ENCODE assay signal across 14 cellular contexts in the genomic region with DNA sequence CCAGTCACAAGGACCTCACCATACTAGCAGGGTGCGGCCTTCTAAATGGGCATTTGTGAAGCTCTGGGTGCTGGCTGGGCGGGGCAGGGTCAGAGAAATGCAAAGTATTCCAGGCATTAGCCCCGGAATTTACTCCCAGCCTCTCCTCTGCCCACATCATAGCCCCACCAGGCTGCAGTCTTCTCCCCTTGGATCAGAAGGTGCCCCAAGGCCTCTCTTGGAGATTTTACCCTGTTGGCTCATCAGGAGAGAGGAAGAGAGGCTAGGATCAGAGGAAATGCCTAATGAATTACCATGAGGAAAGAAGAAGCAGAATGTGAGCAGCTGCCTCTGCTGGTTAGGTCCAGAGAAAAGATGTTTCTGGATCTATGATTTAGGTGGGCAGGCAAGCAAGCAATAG.
DNase-seq lines count a peak whose midpoint lies in the region; ATAC-seq, FAIRE-seq and TF ChIP-seq lines count a peak whose summit lies in the region.
"Had no signal": no experiment of that assay in that cellular context is flagged by ENCODE, and none has a peak within 500 bp of the region (broad histone marks: within the 10 kb centered on the region; RNA-seq: fewer than 3 reads in every experiment).

No MANE protein-coding gene starts in this region.

- H3K27me3 ChIP-seq in keratinocyte (ENCODE audit: control insufficient read depth, extremely low read depth, insufficient read depth, low read length) = no peaks in the 10 kb centered on the region

- FAIRE-seq in A549 (lab: Jason Lieb, UNC) = no peak
- peak; percentile 76 for FAIRE-seq in keratinocyte (lab: Jason Lieb, UNC)

- H3K4me1 ChIP-seq in A549 (peaks cover 54% of the 10 kb centered on the region), keratinocyte (ENCODE audit: control insufficient read depth, extremely low read depth, insufficient read depth, low read length) (peaks cover 55% of the 10 kb centered on the region)

- H3K36me3 ChIP-seq in keratinocyte (ENCODE audit: control insufficient read depth in 2 of 2, extremely low read depth in 1 of 2, insufficient read depth in 2 of 2, low read length in 2 of 2) = no peaks in the 10 kb centered on the region
- H3K36me3 ChIP-seq: thoracic aorta had no signal

- 12% methylated on average over 2 of the region's 3 CpGs for WGBS in A549 (ENCODE audit: missing lambda C conversion rate)

- no peaks in the 10 kb centered on the region for H3K9me1 ChIP-seq in keratinocyte (ENCODE audit: control insufficient read depth, extremely low read depth, insufficient read depth, low read length)

- H2AFZ ChIP-seq in keratinocyte (ENCODE audit: control insufficient read depth, low read length) = no peak overlapping the region

- POLR2A ChIA-PET in A549 (lab: Yijun Ruan, JAX) = no interaction called here

- H3K9me3 ChIP-seq in A549 = no peaks in the 10 kb centered on the region
- no peaks in the 10 kb centered on the region for H3K9me3 ChIP-seq in keratinocyte (ENCODE audit: control insufficient read depth, low read depth, low read length)
- H3K9me3 ChIP-seq: thoracic aorta had no signal

- CTCF ChIA-PET in A549 (lab: Yijun Ruan, JAX) = interaction anchor here (1.4 to 4.3 kb wide), 2 partner anchors 18 to 20 kb away, joined by 6 to 26 read pairs; no protein-coding TSS in a partner anchor

- no peak for TF ChIP-seq CTCF in A549 (IDR thresholded peaks at IDR 0.05)
- TF ChIP-seq CTCF in astrocyte of the spinal cord (IDR thresholded peaks at IDR 0.05; ENCODE audit: low read depth, low read length) = no peak
- TF ChIP-seq CTCF in keratinocyte (optimal IDR thresholded peaks at IDR 0.05 in 1 of 3, IDR thresholded peaks at IDR 0.05 in 1 of 3, conservative IDR thresholded peaks at IDR 0.05 in 1 of 3; ENCODE audit: extremely low read depth in 1 of 3, insufficient read depth in 2 of 3, low read length in 3 of 3) = peak in 1 of 3 experiments; percentile 6

- H3K4me3 ChIP-seq in A549 = no peak overlapping the region
- no peak overlapping the region for H3K4me3 ChIP-seq in astrocyte of the spinal cord (ENCODE audit: low read depth, low read length)
- H3K4me3 ChIP-seq in keratinocyte (ENCODE audit: control insufficient read depth in 2 of 3, extremely low read depth in 1 of 3, insufficient read depth in 2 of 3, low read depth in 1 of 3, low read length in 3 of 3) = no peak overlapping the region
- H3K4me3 ChIP-seq: thoracic aorta had no signal

- no peaks in the 10 kb centered on the region for H3K79me2 ChIP-seq in keratinocyte (ENCODE audit: control insufficient read depth, insufficient read depth, low read length)

- H3K4me2 ChIP-seq in A549 (peak overlapping the region; percentile 52), keratinocyte (ENCODE audit: control insufficient read depth, extremely low read depth, insufficient read depth, low read depth, low read length) (peak overlapping the region; percentile 25)

- H3K9ac ChIP-seq in keratinocyte (ENCODE audit: control insufficient read depth, extremely low read depth, insufficient read depth, low read length) = peak overlapping the region; percentile 34

- no peak for TF ChIP-seq POLR2A in A549 (IDR thresholded peaks at IDR 0.05; ENCODE audit: low read length)

- dilution Hi-C loops in keratinocyte (cut with MboI; ENCODE audit: extremely low pct_ligation_motif_present, low sequenced_read_pairs) = loop anchor here (25.0 kb wide), 1 partner anchor 178 kb away; no protein-coding TSS in a partner anchor

- peak in 1 of 2 experiments; percentile 2; a peak in 1 of 5 replicates for TF ChIP-seq RAD21 in A549 (conservative IDR thresholded peaks at IDR 0.05 in 1 of 2, IDR thresholded peaks at IDR 0.05 in 1 of 2)

- DNase-seq in A549 (ENCODE audit: low read depth in 1 of 2, low spot score in 1 of 2) (peak; percentile 56 to 84), HS-5 (ENCODE audit: low read depth) (peak; percentile 83), astrocyte of the spinal cord (ENCODE audit: low read depth, low spot score) (peak; percentile 70), keratinocyte (ENCODE audit: low read depth, low spot score) (no peak), RPMI8226 (no peak), NOMO-1 (lab: John Stamatoyannopoulos, UW; ENCODE audit: unreplicated experiment in 2 of 2) (no peak)
- DNase-seq: activated CD4-positive, CD25-positive, alpha-beta regulatory T cell treated with anti-CD3 and anti-CD28 coated beads, Interleukin-2, amount 50 U/mL, for 72 hours; AML-193; NCI-H2107; occipital lobe had no signal

- ATAC-seq in A549 (peak; percentile 75 to 92), HG02973 (IDR thresholded peaks at IDR 0.05; ENCODE audit: unreplicated experiment) (no peak), HG03521 (IDR thresholded peaks at IDR 0.05; ENCODE audit: unreplicated experiment) (no peak)
- ATAC-seq: Panc1 had no signal

- no peaks in the 10 kb centered on the region for H4K20me1 ChIP-seq in keratinocyte (ENCODE audit: control insufficient read depth, extremely low read depth, insufficient read depth, low read length)

- TF ChIP-seq EP300 in A549 (IDR thresholded peaks at IDR 0.05) = 0 out of 5 replicates have a peak, but pooled peaks of 1 of the 2 experiments have one; percentile 60

- in situ Hi-C loops in astrocyte of the spinal cord (cut with HindIII; ENCODE audit: low sequenced_read_pairs) = no loop called here

- H3K27ac ChIP-seq in A549 (peak overlapping the region; percentile 81 to 91), keratinocyte (ENCODE audit: control insufficient read depth, insufficient read depth, low read length) (peak overlapping the region; percentile 47)
- H3K27ac ChIP-seq: thoracic aorta had no signal

TF ChIP-seq in A549, 52 proteins besides CTCF, POLR2A, EP300 and RAD21:
- TF ChIP-seq JUN (IDR thresholded peaks at IDR 0.05) = peak in 1 of 2 experiments; percentile 33; a peak in 1 of 5 replicates
- peak; percentile 19; the same call in 1 of the 3 replicates for TF ChIP-seq SMC3 (IDR thresholded peaks at IDR 0.05)
- TF ChIP-seq MAX (IDR thresholded peaks at IDR 0.05) = peak; percentile 36; the same call in 1 of the 2 replicates
- TF ChIP-seq ZNF302 (CRISPR knock-in tag; IDR thresholded peaks at IDR 0.05) = no peak
- TF ChIP-seq GATA3 (IDR thresholded peaks at IDR 0.05; ENCODE audit: borderline replicate concordance) = peak; percentile 67; the same call in 1 of the 2 replicates
- TF ChIP-seq NFE2L2 (conservative IDR thresholded peaks at IDR 0.05; ENCODE audit: low read length) = no peak
- no peak for TF ChIP-seq FOXS1 (CRISPR knock-in tag; IDR thresholded peaks at IDR 0.05)
- TF ChIP-seq ATOH8 (CRISPR knock-in tag; IDR thresholded peaks at IDR 0.05; ENCODE audit: low read depth) = no peak
- TF ChIP-seq, protein P1, sequence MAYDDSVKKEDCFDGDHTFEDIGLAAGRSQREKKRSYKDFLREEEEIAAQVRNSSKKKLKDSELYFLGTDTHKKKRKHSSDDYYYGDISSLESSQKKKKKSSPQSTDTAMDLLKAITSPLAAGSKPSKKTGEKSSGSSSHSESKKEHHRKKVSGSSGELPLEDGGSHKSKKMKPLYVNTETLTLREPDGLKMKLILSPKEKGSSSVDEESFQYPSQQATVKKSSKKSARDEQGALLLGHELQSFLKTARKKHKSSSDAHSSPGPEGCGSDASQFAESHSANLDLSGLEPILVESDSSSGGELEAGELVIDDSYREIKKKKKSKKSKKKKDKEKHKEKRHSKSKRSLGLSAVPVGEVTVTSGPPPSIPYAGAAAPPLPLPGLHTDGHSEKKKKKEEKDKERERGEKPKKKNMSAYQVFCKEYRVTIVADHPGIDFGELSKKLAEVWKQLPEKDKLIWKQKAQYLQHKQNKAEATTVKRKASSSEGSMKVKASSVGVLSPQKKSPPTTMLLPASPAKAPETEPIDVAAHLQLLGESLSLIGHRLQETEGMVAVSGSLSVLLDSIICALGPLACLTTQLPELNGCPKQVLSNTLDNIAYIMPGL (CRISPR knock-in tag; IDR thresholded peaks at IDR 0.05; ENCODE audit: borderline replicate concordance) = no peak
- no peak for TF ChIP-seq CBX8 (IDR thresholded peaks at IDR 0.05)
- no peak for TF ChIP-seq KDM1A (IDR thresholded peaks at IDR 0.05; ENCODE audit: low read depth)
- TF ChIP-seq TFCP2L1 (CRISPR knock-in tag; IDR thresholded peaks at IDR 0.05) = no peak
- no peak for TF ChIP-seq MYC (IDR thresholded peaks at IDR 0.05; ENCODE audit: borderline replicate concordance, low read length)
- TF ChIP-seq EHF (CRISPR knock-in tag; IDR thresholded peaks at IDR 0.05) = no peak
- no peak for TF ChIP-seq HDAC2 (IDR thresholded peaks at IDR 0.05)
- TF ChIP-seq, protein P2, sequence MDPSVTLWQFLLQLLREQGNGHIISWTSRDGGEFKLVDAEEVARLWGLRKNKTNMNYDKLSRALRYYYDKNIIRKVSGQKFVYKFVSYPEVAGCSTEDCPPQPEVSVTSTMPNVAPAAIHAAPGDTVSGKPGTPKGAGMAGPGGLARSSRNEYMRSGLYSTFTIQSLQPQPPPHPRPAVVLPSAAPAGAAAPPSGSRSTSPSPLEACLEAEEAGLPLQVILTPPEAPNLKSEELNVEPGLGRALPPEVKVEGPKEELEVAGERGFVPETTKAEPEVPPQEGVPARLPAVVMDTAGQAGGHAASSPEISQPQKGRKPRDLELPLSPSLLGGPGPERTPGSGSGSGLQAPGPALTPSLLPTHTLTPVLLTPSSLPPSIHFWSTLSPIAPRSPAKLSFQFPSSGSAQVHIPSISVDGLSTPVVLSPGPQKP (IDR thresholded peaks at IDR 0.05; ENCODE audit: low read depth, low read length) = no peak
- no peak for TF ChIP-seq PHF8 (IDR thresholded peaks at IDR 0.05; ENCODE audit: borderline replicate concordance, low read depth)

Comparison
In these comparisons a context has a peak if more than half of its experiments do, and no peak if none do; other contexts are left out.
1. ATAC-seq: peak in A549 (2 of 2); none in HG02973 (single experiment) and HG03521 (single experiment).
2. DNase-seq: peak in A549 (2 of 2), HS-5 (single experiment) and astrocyte of the spinal cord (single experiment); none in keratinocyte (single experiment), RPMI8226 (single experiment) and NOMO-1 (0 of 2).